In the genomic region with DNA sequence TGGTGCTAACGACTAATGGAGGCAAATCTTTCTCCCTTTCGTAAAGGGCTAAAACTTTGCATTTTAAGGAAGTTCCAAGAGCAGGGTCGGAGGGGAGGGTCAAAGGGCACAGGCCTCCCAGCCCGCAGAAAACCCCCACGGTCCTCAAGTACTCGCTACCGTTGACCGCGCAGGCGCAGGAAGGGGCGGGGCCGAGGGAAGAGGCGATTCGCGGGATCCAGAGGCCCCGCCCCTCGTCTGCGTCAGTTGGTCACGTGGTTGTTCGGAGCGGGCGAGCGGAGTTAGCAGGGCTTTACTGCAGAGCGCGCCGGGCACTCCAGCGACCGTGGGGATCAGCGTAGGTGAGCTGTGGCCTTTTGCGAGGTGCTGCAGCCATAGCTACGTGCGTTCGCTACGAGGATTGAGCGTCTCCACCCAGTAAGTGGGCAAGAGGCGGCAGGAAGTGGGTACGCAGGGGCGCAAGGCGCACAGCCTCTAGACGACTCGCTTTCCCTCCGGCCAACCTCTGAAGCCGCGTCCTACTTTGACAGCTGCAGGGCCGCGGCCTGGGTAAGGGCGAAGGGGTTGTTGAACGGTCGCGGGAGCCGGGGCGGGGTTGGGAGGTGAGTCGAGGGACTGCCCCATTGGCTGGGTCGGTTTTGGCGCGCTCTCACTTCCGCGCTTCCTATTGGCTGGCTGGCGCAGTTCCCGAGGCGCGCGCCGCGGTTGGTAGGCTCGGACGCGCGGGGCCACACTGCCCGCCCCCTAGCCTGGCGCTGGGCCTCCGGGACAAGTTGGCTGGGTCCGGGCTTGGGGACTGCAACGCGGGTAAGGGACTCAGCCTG, we compare ENCODE assay signal across 1 cellular context.
TF ChIP-seq lines count a peak whose summit lies in the region.

A gene (plus strand): TSS at position 242 of the 824 bp plus-strand sequence. CDS start 2,310 bp downstream, outside the sequence.

TF ChIP-seq in HepG2, 621 proteins besides CTCF, POLR2A, EP300 and RAD21 (continued from another document and continues in another):
- TF ChIP-seq FIP1L1 (IDR thresholded peaks at IDR 0.05; ENCODE audit: borderline replicate concordance, insufficient read depth, low read depth, low read length) (no peak), MEIS2 (CRISPR knock-in tag; IDR thresholded peaks at IDR 0.05) (peak; percentile 74; the same call in 1 of the 2 replicates), RORA (CRISPR knock-in tag; IDR thresholded peaks at IDR 0.05) (no peak), ZNF777 (CRISPR knock-in tag; IDR thresholded peaks at IDR 0.05) (peak; percentile 50), ZNF556 (CRISPR knock-in tag; IDR thresholded peaks at IDR 0.05; ENCODE audit: borderline replicate concordance) (peak; percentile 81), ZNF772 (CRISPR knock-in tag; IDR thresholded peaks at IDR 0.05) (peak; percentile 97), ATF7-NPFF (CRISPR knock-in tag; IDR thresholded peaks at IDR 0.05; ENCODE audit: low read depth) (peak; percentile 99), CHD2 (IDR thresholded peaks at IDR 0.05; ENCODE audit: low read depth, low read length) (peak; percentile 68), XBP1 (CRISPR knock-in tag; IDR thresholded peaks at IDR 0.05) (0 out of 2 replicates have a peak, but pooled peaks have one; percentile 69), ZNF782 (CRISPR knock-in tag; IDR thresholded peaks at IDR 0.05; ENCODE audit: borderline replicate concordance) (peak; percentile 95), ARNT (IDR thresholded peaks at IDR 0.05) (no peak), DMAP1 (CRISPR knock-in tag; IDR thresholded peaks at IDR 0.05) (peak; percentile 98), KLF11 (CRISPR knock-in tag; IDR thresholded peaks at IDR 0.05) (peak; percentile 51; the same call in 1 of the 2 replicates), ZKSCAN1 (IDR thresholded peaks at IDR 0.05; ENCODE audit: low read length) (peak; percentile 62; the same call in 1 of the 2 replicates), ZNF570 (CRISPR knock-in tag; IDR thresholded peaks at IDR 0.05; ENCODE audit: borderline replicate concordance) (0 out of 2 replicates have a peak, but pooled peaks have one; percentile 76), ZMYM3 (CRISPR knock-in tag; IDR thresholded peaks at IDR 0.05) (peak; percentile 72), FOXP1 (IDR thresholded peaks at IDR 0.05) (no peak), FOXP1 (CRISPR knock-in tag; IDR thresholded peaks at IDR 0.05) (no peak), ZNF350 (CRISPR knock-in tag; IDR thresholded peaks at IDR 0.05; ENCODE audit: borderline replicate concordance, low read depth) (peak; percentile 95), KAT8 (CRISPR knock-in tag; IDR thresholded peaks at IDR 0.05) (peak; percentile 71), ZNF496 (CRISPR knock-in tag; IDR thresholded peaks at IDR 0.05; ENCODE audit: insufficient replicate concordance) (no peak), ZNF431 (CRISPR knock-in tag; IDR thresholded peaks at IDR 0.05; ENCODE audit: borderline replicate concordance, low read depth) (peak; percentile 92; the same call in 1 of the 2 replicates), HOXD1 (CRISPR knock-in tag; IDR thresholded peaks at IDR 0.05) (peak; percentile 93), ZNF337 (CRISPR knock-in tag; IDR thresholded peaks at IDR 0.05; ENCODE audit: borderline replicate concordance, low read depth) (peak; percentile 91; the same call in 1 of the 2 replicates), TBX2 (CRISPR knock-in tag; IDR thresholded peaks at IDR 0.05; ENCODE audit: borderline replicate concordance) (peak; percentile 97)
- TF ChIP-seq, protein P1, sequence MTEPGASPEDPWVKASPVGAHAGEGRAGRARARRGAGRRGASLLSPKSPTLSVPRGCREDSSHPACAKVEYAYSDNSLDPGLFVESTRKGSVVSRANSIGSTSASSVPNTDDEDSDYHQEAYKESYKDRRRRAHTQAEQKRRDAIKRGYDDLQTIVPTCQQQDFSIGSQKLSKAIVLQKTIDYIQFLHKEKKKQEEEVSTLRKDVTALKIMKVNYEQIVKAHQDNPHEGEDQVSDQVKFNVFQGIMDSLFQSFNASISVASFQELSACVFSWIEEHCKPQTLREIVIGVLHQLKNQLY (CRISPR knock-in tag; IDR thresholded peaks at IDR 0.05): peak; percentile 78
- TF ChIP-seq, protein P2, sequence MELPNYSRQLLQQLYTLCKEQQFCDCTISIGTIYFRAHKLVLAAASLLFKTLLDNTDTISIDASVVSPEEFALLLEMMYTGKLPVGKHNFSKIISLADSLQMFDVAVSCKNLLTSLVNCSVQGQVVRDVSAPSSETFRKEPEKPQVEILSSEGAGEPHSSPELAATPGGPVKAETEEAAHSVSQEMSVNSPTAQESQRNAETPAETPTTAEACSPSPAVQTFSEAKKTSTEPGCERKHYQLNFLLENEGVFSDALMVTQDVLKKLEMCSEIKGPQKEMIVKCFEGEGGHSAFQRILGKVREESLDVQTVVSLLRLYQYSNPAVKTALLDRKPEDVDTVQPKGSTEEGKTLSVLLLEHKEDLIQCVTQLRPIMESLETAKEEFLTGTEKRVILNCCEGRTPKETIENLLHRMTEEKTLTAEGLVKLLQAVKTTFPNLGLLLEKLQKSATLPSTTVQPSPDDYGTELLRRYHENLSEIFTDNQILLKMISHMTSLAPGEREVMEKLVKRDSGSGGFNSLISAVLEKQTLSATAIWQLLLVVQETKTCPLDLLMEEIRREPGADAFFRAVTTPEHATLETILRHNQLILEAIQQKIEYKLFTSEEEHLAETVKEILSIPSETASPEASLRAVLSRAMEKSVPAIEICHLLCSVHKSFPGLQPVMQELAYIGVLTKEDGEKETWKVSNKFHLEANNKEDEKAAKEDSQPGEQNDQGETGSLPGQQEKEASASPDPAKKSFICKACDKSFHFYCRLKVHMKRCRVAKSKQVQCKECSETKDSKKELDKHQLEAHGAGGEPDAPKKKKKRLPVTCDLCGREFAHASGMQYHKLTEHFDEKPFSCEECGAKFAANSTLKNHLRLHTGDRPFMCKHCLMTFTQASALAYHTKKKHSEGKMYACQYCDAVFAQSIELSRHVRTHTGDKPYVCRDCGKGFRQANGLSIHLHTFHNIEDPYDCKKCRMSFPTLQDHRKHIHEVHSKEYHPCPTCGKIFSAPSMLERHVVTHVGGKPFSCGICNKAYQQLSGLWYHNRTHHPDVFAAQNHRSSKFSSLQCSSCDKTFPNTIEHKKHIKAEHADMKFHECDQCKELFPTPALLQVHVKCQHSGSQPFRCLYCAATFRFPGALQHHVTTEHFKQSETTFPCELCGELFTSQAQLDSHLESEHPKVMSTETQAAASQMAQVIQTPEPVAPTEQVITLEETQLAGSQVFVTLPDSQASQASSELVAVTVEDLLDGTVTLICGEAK (IDR thresholded peaks at IDR 0.05): no peak
- TF ChIP-seq, protein P2 (CRISPR knock-in tag; IDR thresholded peaks at IDR 0.05): peak; percentile 94
- TF ChIP-seq, protein P3, sequence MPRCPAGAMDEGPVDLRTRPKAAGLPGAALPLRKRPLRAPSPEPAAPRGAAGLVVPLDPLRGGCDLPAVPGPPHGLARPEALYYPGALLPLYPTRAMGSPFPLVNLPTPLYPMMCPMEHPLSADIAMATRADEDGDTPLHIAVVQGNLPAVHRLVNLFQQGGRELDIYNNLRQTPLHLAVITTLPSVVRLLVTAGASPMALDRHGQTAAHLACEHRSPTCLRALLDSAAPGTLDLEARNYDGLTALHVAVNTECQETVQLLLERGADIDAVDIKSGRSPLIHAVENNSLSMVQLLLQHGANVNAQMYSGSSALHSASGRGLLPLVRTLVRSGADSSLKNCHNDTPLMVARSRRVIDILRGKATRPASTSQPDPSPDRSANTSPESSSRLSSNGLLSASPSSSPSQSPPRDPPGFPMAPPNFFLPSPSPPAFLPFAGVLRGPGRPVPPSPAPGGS (CRISPR knock-in tag; IDR thresholded peaks at IDR 0.05): peak; percentile 89; the same call in 1 of the 2 replicates
- TF ChIP-seq, protein P4, sequence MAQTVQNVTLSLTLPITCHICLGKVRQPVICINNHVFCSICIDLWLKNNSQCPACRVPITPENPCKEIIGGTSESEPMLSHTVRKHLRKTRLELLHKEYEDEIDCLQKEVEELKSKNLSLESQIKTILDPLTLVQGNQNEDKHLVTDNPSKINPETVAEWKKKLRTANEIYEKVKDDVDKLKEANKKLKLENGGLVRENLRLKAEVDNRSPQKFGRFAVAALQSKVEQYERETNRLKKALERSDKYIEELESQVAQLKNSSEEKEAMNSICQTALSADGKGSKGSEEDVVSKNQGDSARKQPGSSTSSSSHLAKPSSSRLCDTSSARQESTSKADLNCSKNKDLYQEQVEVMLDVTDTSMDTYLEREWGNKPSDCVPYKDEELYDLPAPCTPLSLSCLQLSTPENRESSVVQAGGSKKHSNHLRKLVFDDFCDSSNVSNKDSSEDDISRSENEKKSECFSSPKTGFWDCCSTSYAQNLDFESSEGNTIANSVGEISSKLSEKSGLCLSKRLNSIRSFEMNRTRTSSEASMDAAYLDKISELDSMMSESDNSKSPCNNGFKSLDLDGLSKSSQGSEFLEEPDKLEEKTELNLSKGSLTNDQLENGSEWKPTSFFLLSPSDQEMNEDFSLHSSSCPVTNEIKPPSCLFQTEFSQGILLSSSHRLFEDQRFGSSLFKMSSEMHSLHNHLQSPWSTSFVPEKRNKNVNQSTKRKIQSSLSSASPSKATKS (CRISPR knock-in tag; IDR thresholded peaks at IDR 0.05): peak; percentile 97
- TF ChIP-seq, protein P5, sequence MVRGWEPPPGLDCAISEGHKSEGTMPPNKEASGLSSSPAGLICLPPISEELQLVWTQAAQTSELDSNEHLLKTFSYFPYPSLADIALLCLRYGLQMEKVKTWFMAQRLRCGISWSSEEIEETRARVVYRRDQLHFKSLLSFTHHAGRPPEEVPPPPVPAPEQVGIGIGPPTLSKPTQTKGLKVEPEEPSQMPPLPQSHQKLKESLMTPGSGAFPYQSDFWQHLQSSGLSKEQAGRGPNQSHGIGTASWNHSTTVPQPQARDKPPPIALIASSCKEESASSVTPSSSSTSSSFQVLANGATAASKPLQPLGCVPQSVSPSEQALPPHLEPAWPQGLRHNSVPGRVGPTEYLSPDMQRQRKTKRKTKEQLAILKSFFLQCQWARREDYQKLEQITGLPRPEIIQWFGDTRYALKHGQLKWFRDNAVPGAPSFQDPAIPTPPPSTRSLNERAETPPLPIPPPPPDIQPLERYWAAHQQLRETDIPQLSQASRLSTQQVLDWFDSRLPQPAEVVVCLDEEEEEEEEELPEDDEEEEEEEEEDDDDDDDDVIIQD (CRISPR knock-in tag; IDR thresholded peaks at IDR 0.05; ENCODE audit: low read depth): peak; percentile 82
- TF ChIP-seq, protein P6, sequence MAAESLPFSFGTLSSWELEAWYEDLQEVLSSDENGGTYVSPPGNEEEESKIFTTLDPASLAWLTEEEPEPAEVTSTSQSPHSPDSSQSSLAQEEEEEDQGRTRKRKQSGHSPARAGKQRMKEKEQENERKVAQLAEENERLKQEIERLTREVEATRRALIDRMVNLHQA (CRISPR knock-in tag; IDR thresholded peaks at IDR 0.05): no peak
- TF ChIP-seq, protein P7, sequence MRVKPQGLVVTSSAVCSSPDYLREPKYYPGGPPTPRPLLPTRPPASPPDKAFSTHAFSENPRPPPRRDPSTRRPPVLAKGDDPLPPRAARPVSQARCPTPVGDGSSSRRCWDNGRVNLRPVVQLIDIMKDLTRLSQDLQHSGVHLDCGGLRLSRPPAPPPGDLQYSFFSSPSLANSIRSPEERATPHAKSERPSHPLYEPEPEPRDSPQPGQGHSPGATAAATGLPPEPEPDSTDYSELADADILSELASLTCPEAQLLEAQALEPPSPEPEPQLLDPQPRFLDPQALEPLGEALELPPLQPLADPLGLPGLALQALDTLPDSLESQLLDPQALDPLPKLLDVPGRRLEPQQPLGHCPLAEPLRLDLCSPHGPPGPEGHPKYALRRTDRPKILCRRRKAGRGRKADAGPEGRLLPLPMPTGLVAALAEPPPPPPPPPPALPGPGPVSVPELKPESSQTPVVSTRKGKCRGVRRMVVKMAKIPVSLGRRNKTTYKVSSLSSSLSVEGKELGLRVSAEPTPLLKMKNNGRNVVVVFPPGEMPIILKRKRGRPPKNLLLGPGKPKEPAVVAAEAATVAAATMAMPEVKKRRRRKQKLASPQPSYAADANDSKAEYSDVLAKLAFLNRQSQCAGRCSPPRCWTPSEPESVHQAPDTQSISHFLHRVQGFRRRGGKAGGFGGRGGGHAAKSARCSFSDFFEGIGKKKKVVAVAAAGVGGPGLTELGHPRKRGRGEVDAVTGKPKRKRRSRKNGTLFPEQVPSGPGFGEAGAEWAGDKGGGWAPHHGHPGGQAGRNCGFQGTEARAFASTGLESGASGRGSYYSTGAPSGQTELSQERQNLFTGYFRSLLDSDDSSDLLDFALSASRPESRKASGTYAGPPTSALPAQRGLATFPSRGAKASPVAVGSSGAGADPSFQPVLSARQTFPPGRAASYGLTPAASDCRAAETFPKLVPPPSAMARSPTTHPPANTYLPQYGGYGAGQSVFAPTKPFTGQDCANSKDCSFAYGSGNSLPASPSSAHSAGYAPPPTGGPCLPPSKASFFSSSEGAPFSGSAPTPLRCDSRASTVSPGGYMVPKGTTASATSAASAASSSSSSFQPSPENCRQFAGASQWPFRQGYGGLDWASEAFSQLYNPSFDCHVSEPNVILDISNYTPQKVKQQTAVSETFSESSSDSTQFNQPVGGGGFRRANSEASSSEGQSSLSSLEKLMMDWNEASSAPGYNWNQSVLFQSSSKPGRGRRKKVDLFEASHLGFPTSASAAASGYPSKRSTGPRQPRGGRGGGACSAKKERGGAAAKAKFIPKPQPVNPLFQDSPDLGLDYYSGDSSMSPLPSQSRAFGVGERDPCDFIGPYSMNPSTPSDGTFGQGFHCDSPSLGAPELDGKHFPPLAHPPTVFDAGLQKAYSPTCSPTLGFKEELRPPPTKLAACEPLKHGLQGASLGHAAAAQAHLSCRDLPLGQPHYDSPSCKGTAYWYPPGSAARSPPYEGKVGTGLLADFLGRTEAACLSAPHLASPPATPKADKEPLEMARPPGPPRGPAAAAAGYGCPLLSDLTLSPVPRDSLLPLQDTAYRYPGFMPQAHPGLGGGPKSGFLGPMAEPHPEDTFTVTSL (CRISPR knock-in tag; IDR thresholded peaks at IDR 0.05; ENCODE audit: borderline replicate concordance): no peak; the same call in 1 of the 2 replicates
